ENCODE assay signal across 8 cellular contexts in genomic region chr17:42457107-42457787, GRCh38. TPM values are rescaled to one million over a fixed set of nuclear protein-coding genes. Genes with fewer than 3 reads are reported as not detected.
DNase-seq lines count a peak whose midpoint lies in the region.

No MANE protein-coding gene starts in this region.

- no peaks in the 10 kb centered on the region for H3K4me1 ChIP-seq in urinary bladder (ENCODE audit: insufficient read depth)

- no peak overlapping the region for H3K4me3 ChIP-seq in urinary bladder (ENCODE audit: low read depth, low read length)

- DNase-seq in activated naive CD4-positive, alpha-beta T cell treated with Interleukin-2 at 50 U/mL for 16 hours, result no peak
- DNase-seq in medulla oblongata (ENCODE audit: extremely low spot score), result peak; percentile 68
- DNase-seq in ACHN, result no peak
- DNase-seq in activated CD4-positive, alpha-beta T cell treated with anti-CD3 and anti-CD28 coated beads, Interleukin-2, amount 50 U/mL, for 48 hours, result no peak
- no peak for DNase-seq in activated naive CD4-positive, alpha-beta T cell treated with anti-CD3 and anti-CD28 coated beads, Interleukin-2, amount 50 U/mL, for 16 hours

- H3K27ac Mint-ChIP-seq in activated naive CD4-positive, alpha-beta T cell treated with anti-CD3 and anti-CD28 coated beads, Interleukin-2, amount 50 U/mL, for 24 hours, result peak overlapping the region; percentile 74

- H3K36me3 Mint-ChIP-seq in activated naive CD4-positive, alpha-beta T cell treated with anti-CD3 and anti-CD28 coated beads, Interleukin-2, amount 50 U/mL, for 24 hours, result peaks cover 2% of the 10 kb centered on the region

- 21 to 22% (median 22%) methylated on average over 6 of the region's 6 CpGs for WGBS in adipose tissue, 3 donors
- WGBS in urinary bladder, result 47% methylated on average over 6 of the region's 6 CpGs

- H3K4me3 Mint-ChIP-seq in activated naive CD4-positive, alpha-beta T cell treated with anti-CD3 and anti-CD28 coated beads, Interleukin-2, amount 50 U/mL, for 24 hours, result peak overlapping the region; percentile 56

- H3K27ac ChIP-seq in adipose tissue (ENCODE audit: low read depth, low read length) (peak overlapping the region; percentile 15), urinary bladder (ENCODE audit: low read depth) (peak overlapping the region; percentile 71)

- in situ Hi-C loops in ACHN (cut with HindIII; ENCODE audit: low pct_ligation_motif_present, low pct_unique_long_range_greater_than_20kb, low sequenced_read_pairs), result no loop called here

- no peaks in the 10 kb centered on the region for H3K27me3 Mint-ChIP-seq in activated naive CD4-positive, alpha-beta T cell treated with anti-CD3 and anti-CD28 coated beads, Interleukin-2, amount 50 U/mL, for 24 hours

- no peaks in the 10 kb centered on the region for H3K9me3 Mint-ChIP-seq in activated naive CD4-positive, alpha-beta T cell treated with anti-CD3 and anti-CD28 coated beads, Interleukin-2, amount 50 U/mL, for 24 hours

- peaks cover 47% of the 10 kb centered on the region for H3K4me1 Mint-ChIP-seq in activated naive CD4-positive, alpha-beta T cell treated with anti-CD3 and anti-CD28 coated beads, Interleukin-2, amount 50 U/mL, for 24 hours

- no peaks in the 10 kb centered on the region for H3K36me3 ChIP-seq in urinary bladder (ENCODE audit: insufficient read depth)

RNA-seq across cellular contexts. Expression of gene ATP6V0A1, which starts 1.4 kb away (rescaled TPM):
- polyA plus RNA-seq in adipose tissue (10 to 100 TPM; 17.6 to 30.5 (median 25.8) TPM), urinary bladder (36.5 TPM)
- 72.1 TPM for total RNA-seq in urinary bladder

RNA-seq across cellular contexts. Expression of gene CAVIN1, which starts 34.2 kb away (rescaled TPM):
- polyA plus RNA-seq in adipose tissue, result 100 to 1,000 TPM in 2 of 3 donors, 10 to 100 TPM in 1; 30.4 to 517 (median 414) TPM
- total RNA-seq in urinary bladder, result 296 TPM
- 478 TPM for polyA plus RNA-seq in urinary bladder
